ENCODE assay signal across 22 cellular contexts in genomic region chr17:79077587-79077986, GRCh38. TPM values are rescaled to one million over a fixed set of nuclear protein-coding genes. Genes with fewer than 3 reads are reported as not detected.
"Had no signal": no experiment of that assay in that cellular context is flagged by ENCODE, and none has a peak within 500 bp of the region (broad histone marks: within the 10 kb centered on the region; RNA-seq: fewer than 3 reads in every experiment).

No MANE protein-coding gene starts in this region.

- ATAC-seq: activated CD4-positive, alpha-beta T cell treated with anti-CD3 and anti-CD28 coated beads for 36 hours; activated T-helper 17 cell treated with anti-CD3 and anti-CD28 coated beads, Interleukin-2, amount 50 U/mL, for 72 hours; esophagus mucosa; gastroesophageal sphincter; heart right ventricle; left ventricle myocardium superior; stimulated activated effector memory CD8-positive, alpha-beta T cell treated with anti-CD3 and anti-CD28 coated beads, Interleukin-12 subunit alpha, Interleukin-12 subunit beta, amount 100 ng/mL, for 72 hours had no signal

- H3K36me3 ChIP-seq: breast epithelium had no signal

- H3K4me3 ChIP-seq: ascending aorta, breast epithelium, gastroesophageal sphincter, heart right ventricle, right atrium auricular region, skin epidermis, stomach had no signal

- H3K4me1 ChIP-seq: breast epithelium had no signal

- H3K27ac ChIP-seq: ascending aorta, breast epithelium, gastroesophageal sphincter, heart right ventricle, right atrium auricular region, skin epidermis, stomach had no signal

- H3K9me3 ChIP-seq: ascending aorta, breast epithelium, gastroesophageal sphincter, heart right ventricle, right atrium auricular region, stomach had no signal

- H3K27me3 ChIP-seq: ascending aorta, breast epithelium, gastroesophageal sphincter, heart right ventricle, right atrium auricular region, stomach had no signal

- DNase-seq: activated CD4-positive, alpha-beta T cell treated with anti-CD3 and anti-CD28 coated beads for 36 hours; activated CD4-positive, alpha-beta T cell treated with anti-CD3 and anti-CD28 coated beads, Interleukin-2, amount 50 U/mL, for 48 hours; activated naive CD4-positive, alpha-beta T cell treated with anti-CD3 and anti-CD28 coated beads for 36 hours; cerebellar nuclear complex; effector CD4-positive, alpha-beta T cell; heart right ventricle; immature natural killer cell; left ventricle myocardium superior; mesendoderm; nucleus accumbens; stimulated activated CD4-positive, alpha-beta T cell treated with anti-CD3 and anti-CD28 coated beads, Interleukin-4, amount 100 ng/mL, for 1 hour; stomach; SW 1271; T-helper 2 cell had no signal

RNA-seq across cellular contexts. Expression of gene C1QTNF1, which starts 53.6 kb away (rescaled TPM):
- total RNA-seq: activated T-helper 17 cell treated with anti-CD3 and anti-CD28 coated beads, Interleukin-2, amount 50 U/mL, for 72 hours had no signal
- polyA plus RNA-seq: immature natural killer cell had no signal
